ENCODE assay signal across 1 cellular context in the genomic region with DNA sequence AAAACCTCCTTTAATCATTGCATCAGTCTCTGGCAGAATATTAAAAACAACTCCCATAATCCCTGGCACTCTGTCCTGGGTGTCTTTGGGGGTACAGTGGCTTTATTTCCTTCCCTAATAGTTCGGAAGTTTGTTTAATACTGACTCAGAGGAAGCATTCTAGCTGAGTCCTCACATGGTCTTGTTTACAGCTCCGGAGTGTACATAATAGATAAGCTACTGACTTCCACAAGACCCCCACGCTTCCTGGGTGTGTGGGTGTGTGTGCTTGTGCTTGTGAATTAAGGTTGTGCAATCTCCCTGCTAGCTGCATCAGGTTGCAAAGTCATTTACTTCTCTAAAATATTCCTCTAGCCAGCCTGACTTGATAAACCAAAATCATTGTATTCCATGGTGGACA.
TF ChIP-seq lines count a peak whose summit lies in the region.

No MANE protein-coding gene starts in this region.

TF ChIP-seq in HepG2, 621 proteins besides CTCF, POLR2A, EP300 and RAD21 (continued from another document and continues in another):
- TF ChIP-seq, protein P1, sequence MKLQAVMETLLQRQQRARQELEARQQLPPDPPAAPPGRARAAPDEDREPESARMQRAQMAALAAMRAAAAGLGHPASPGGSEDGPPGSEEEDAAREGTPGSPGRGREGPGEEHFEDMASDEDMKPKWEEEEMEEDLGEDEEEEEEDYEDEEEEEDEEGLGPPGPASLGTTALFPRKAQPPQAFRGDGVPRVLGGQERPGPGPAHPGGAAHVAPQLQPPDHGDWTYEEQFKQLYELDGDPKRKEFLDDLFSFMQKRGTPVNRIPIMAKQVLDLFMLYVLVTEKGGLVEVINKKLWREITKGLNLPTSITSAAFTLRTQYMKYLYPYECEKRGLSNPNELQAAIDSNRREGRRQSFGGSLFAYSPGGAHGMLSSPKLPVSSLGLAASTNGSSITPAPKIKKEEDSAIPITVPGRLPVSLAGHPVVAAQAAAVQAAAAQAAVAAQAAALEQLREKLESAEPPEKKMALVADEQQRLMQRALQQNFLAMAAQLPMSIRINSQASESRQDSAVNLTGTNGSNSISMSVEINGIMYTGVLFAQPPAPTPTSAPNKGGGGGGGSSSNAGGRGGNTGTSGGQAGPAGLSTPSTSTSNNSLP (IDR thresholded peaks at IDR 0.05; ENCODE audit: low read depth, low read length) = 0 out of 2 replicates have a peak, but pooled peaks have one; percentile 56
- TF ChIP-seq SAP130 (CRISPR knock-in tag; IDR thresholded peaks at IDR 0.05; ENCODE audit: low read depth) = peak; percentile 66
- no peak for TF ChIP-seq ZNF333 (CRISPR knock-in tag; IDR thresholded peaks at IDR 0.05; ENCODE audit: borderline replicate concordance)
- TF ChIP-seq, protein P2, sequence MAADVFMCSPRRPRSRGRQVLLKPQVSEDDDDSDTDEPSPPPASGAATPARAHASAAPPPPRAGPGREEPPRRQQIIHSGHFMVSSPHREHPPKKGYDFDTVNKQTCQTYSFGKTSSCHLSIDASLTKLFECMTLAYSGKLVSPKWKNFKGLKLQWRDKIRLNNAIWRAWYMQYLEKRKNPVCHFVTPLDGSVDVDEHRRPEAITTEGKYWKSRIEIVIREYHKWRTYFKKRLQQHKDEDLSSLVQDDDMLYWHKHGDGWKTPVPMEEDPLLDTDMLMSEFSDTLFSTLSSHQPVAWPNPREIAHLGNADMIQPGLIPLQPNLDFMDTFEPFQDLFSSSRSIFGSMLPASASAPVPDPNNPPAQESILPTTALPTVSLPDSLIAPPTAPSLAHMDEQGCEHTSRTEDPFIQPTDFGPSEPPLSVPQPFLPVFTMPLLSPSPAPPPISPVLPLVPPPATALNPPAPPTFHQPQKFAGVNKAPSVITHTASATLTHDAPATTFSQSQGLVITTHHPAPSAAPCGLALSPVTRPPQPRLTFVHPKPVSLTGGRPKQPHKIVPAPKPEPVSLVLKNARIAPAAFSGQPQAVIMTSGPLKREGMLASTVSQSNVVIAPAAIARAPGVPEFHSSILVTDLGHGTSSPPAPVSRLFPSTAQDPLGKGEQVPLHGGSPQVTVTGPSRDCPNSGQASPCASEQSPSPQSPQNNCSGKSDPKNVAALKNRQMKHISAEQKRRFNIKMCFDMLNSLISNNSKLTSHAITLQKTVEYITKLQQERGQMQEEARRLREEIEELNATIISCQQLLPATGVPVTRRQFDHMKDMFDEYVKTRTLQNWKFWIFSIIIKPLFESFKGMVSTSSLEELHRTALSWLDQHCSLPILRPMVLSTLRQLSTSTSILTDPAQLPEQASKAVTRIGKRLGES (CRISPR knock-in tag; IDR thresholded peaks at IDR 0.05; ENCODE audit: borderline replicate concordance) = no peak
- TF ChIP-seq, protein P3, sequence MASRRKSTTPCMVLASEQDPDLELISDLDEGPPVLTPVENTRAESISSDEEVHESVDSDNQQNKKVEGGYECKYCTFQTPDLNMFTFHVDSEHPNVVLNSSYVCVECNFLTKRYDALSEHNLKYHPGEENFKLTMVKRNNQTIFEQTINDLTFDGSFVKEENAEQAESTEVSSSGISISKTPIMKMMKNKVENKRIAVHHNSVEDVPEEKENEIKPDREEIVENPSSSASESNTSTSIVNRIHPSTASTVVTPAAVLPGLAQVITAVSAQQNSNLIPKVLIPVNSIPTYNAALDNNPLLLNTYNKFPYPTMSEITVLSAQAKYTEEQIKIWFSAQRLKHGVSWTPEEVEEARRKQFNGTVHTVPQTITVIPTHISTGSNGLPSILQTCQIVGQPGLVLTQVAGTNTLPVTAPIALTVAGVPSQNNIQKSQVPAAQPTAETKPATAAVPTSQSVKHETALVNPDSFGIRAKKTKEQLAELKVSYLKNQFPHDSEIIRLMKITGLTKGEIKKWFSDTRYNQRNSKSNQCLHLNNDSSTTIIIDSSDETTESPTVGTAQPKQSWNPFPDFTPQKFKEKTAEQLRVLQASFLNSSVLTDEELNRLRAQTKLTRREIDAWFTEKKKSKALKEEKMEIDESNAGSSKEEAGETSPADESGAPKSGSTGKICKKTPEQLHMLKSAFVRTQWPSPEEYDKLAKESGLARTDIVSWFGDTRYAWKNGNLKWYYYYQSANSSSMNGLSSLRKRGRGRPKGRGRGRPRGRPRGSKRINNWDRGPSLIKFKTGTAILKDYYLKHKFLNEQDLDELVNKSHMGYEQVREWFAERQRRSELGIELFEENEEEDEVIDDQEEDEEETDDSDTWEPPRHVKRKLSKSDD (CRISPR knock-in tag; IDR thresholded peaks at IDR 0.05; ENCODE audit: low read depth) = no peak
- TF ChIP-seq KLF16 (CRISPR knock-in tag; IDR thresholded peaks at IDR 0.05) = peak in 1 of 2 experiments; percentile 79; a peak in 1 of 4 replicates
- TF ChIP-seq SIX4 (CRISPR knock-in tag; IDR thresholded peaks at IDR 0.05) = peak; percentile 87
- TF ChIP-seq MIXL1 (CRISPR knock-in tag; IDR thresholded peaks at IDR 0.05) = peak; percentile 73
- peak; percentile 86 for TF ChIP-seq JUNB (CRISPR knock-in tag; IDR thresholded peaks at IDR 0.05; ENCODE audit: borderline replicate concordance)
- no peak for TF ChIP-seq KDM6A (CRISPR knock-in tag; IDR thresholded peaks at IDR 0.05; ENCODE audit: low read depth)
- peak; percentile 69; the same call in 1 of the 2 replicates for TF ChIP-seq ERF (CRISPR knock-in tag; IDR thresholded peaks at IDR 0.05)
- TF ChIP-seq TBX2 (CRISPR knock-in tag; IDR thresholded peaks at IDR 0.05; ENCODE audit: borderline replicate concordance) = peak; percentile 25; the same call in 1 of the 2 replicates
- no peak for TF ChIP-seq MIER2 (CRISPR knock-in tag; IDR thresholded peaks at IDR 0.05)
- TF ChIP-seq, protein P4, sequence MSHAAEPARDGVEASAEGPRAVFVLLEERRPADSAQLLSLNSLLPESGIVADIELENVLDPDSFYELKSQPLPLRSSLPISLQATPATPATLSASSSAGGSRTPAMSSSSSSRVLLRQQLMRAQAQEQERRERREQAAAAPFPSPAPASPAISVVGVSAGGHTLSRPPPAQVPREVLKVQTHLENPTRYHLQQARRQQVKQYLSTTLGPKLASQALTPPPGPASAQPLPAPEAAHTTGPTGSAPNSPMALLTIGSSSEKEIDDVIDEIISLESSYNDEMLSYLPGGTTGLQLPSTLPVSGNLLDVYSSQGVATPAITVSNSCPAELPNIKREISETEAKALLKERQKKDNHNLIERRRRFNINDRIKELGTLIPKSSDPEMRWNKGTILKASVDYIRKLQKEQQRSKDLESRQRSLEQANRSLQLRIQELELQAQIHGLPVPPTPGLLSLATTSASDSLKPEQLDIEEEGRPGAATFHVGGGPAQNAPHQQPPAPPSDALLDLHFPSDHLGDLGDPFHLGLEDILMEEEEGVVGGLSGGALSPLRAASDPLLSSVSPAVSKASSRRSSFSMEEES (CRISPR knock-in tag; IDR thresholded peaks at IDR 0.05) = peak; percentile 97
- TF ChIP-seq, protein P5, sequence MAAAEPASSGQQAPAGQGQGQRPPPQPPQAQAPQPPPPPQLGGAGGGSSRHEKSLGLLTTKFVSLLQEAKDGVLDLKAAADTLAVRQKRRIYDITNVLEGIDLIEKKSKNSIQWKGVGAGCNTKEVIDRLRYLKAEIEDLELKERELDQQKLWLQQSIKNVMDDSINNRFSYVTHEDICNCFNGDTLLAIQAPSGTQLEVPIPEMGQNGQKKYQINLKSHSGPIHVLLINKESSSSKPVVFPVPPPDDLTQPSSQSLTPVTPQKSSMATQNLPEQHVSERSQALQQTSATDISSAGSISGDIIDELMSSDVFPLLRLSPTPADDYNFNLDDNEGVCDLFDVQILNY (CRISPR knock-in tag; conservative IDR thresholded peaks at IDR 0.05) = no peak
- TF ChIP-seq ZNF589 (CRISPR knock-in tag; conservative IDR thresholded peaks at IDR 0.05) = 0 out of 2 replicates have a peak, but pooled peaks have one; percentile 44
- TF ChIP-seq RARA (CRISPR knock-in tag; IDR thresholded peaks at IDR 0.05) = peak; percentile 78
- peak; percentile 38; the same call in 1 of the 2 replicates for TF ChIP-seq ZNF335 (CRISPR knock-in tag; IDR thresholded peaks at IDR 0.05)
- TF ChIP-seq ZBTB7A (CRISPR knock-in tag; IDR thresholded peaks at IDR 0.05) = peak; percentile 37; the same call in 1 of the 2 replicates
- peak; percentile 66 for TF ChIP-seq SALL1 (CRISPR knock-in tag; IDR thresholded peaks at IDR 0.05)
- TF ChIP-seq TEAD3 (CRISPR knock-in tag; optimal IDR thresholded peaks at IDR 0.05; ENCODE audit: borderline replicate concordance) = peak; percentile 53
- no peak for TF ChIP-seq ZSCAN29 (CRISPR knock-in tag; conservative IDR thresholded peaks at IDR 0.05)
- TF ChIP-seq NR2F6 (IDR thresholded peaks at IDR 0.05) = no peak
- peak; percentile 56; the same call in 1 of the 2 replicates for TF ChIP-seq NR2F6 (CRISPR knock-in tag; IDR thresholded peaks at IDR 0.05)
- peak; percentile 52; the same call in 1 of the 2 replicates for TF ChIP-seq ZNF143 (CRISPR knock-in tag; IDR thresholded peaks at IDR 0.05)
- TF ChIP-seq, protein P6, sequence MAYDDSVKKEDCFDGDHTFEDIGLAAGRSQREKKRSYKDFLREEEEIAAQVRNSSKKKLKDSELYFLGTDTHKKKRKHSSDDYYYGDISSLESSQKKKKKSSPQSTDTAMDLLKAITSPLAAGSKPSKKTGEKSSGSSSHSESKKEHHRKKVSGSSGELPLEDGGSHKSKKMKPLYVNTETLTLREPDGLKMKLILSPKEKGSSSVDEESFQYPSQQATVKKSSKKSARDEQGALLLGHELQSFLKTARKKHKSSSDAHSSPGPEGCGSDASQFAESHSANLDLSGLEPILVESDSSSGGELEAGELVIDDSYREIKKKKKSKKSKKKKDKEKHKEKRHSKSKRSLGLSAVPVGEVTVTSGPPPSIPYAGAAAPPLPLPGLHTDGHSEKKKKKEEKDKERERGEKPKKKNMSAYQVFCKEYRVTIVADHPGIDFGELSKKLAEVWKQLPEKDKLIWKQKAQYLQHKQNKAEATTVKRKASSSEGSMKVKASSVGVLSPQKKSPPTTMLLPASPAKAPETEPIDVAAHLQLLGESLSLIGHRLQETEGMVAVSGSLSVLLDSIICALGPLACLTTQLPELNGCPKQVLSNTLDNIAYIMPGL (CRISPR knock-in tag; IDR thresholded peaks at IDR 0.05; ENCODE audit: borderline replicate concordance in 1 of 2, low read depth in 1 of 2) = 0 out of 4 replicates have a peak, but pooled peaks of 1 of the 2 experiments have one; percentile 27
- peak; percentile 73 for TF ChIP-seq ZBTB7B (CRISPR knock-in tag; IDR thresholded peaks at IDR 0.05)
- 0 out of 2 replicates have a peak, but pooled peaks have one; percentile 28 for TF ChIP-seq ZSCAN9 (CRISPR knock-in tag; IDR thresholded peaks at IDR 0.05; ENCODE audit: borderline replicate concordance)
- peak; percentile 67; the same call in 1 of the 2 replicates for TF ChIP-seq POGZ (CRISPR knock-in tag; IDR thresholded peaks at IDR 0.05)
- TF ChIP-seq SOX13 (IDR thresholded peaks at IDR 0.05) = no peak
- peak in 1 of 2 experiments; percentile 67; a peak in 2 of 4 replicates for TF ChIP-seq SOX13 (CRISPR knock-in tag; conservative IDR thresholded peaks at IDR 0.05 in 1 of 2, IDR thresholded peaks at IDR 0.05 in 1 of 2)
- TF ChIP-seq CEBPB (IDR thresholded peaks at IDR 0.05; ENCODE audit: borderline replicate concordance, low read depth, low read length) = peak; percentile 89
- TF ChIP-seq, protein P7, sequence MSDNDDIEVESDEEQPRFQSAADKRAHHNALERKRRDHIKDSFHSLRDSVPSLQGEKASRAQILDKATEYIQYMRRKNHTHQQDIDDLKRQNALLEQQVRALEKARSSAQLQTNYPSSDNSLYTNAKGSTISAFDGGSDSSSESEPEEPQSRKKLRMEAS (IDR thresholded peaks at IDR 0.05) = peak; percentile 25; the same call in 1 of the 2 replicates
- peak; percentile 79; the same call in 1 of the 2 replicates for TF ChIP-seq FOSL1 (CRISPR knock-in tag; IDR thresholded peaks at IDR 0.05; ENCODE audit: borderline replicate concordance)
- TF ChIP-seq NCOA2 (CRISPR knock-in tag; IDR thresholded peaks at IDR 0.05) = peak; percentile 90
- TF ChIP-seq HMG20A (CRISPR knock-in tag; IDR thresholded peaks at IDR 0.05; ENCODE audit: borderline replicate concordance) = peak; percentile 80
- peak; percentile 60 for TF ChIP-seq KAT8 (CRISPR knock-in tag; IDR thresholded peaks at IDR 0.05)
- peak; percentile 60 for TF ChIP-seq THAP11 (CRISPR knock-in tag; IDR thresholded peaks at IDR 0.05)
- TF ChIP-seq, protein P8, sequence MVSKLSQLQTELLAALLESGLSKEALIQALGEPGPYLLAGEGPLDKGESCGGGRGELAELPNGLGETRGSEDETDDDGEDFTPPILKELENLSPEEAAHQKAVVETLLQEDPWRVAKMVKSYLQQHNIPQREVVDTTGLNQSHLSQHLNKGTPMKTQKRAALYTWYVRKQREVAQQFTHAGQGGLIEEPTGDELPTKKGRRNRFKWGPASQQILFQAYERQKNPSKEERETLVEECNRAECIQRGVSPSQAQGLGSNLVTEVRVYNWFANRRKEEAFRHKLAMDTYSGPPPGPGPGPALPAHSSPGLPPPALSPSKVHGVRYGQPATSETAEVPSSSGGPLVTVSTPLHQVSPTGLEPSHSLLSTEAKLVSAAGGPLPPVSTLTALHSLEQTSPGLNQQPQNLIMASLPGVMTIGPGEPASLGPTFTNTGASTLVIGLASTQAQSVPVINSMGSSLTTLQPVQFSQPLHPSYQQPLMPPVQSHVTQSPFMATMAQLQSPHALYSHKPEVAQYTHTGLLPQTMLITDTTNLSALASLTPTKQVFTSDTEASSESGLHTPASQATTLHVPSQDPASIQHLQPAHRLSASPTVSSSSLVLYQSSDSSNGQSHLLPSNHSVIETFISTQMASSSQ (IDR thresholded peaks at IDR 0.05; ENCODE audit: low read depth) = peak; percentile 6; the same call in 1 of the 2 replicates
- TF ChIP-seq, protein P8 (CRISPR knock-in tag; IDR thresholded peaks at IDR 0.05; ENCODE audit: borderline replicate concordance) = no peak
